11 cellular contexts compared by ENCODE assay signal in genomic region chr2:173948827-173949226, GRCh38.
"Had no signal": no experiment of that assay in that cellular context is flagged by ENCODE, and none has a peak within 500 bp of the region (broad histone marks: within the 10 kb centered on the region; RNA-seq: fewer than 3 reads in every experiment).

No MANE protein-coding gene starts in this region.

- ATAC-seq: left colon; stimulated activated memory B cell treated with anti-CD40 and anti-IgM and Interleukin-4, amounts not matched to agents 10 μg/mL and 1 μg/mL and 100 μg/mL, for 72 hours had no signal

- H3K27me3 Mint-ChIP-seq: activated CD4-positive, alpha-beta T cell treated with anti-CD3 and anti-CD28 coated beads, Interleukin-2, amount 10 ng/mL, durations not matched to agents 7 days and 5 days; activated naive CD4-positive, alpha-beta T cell treated with anti-CD3 and anti-CD28 coated beads, Interleukin-2, amount 10 ng/mL, durations not matched to agents 7 days and 5 days; stimulated activated memory B cell treated with anti-CD40 and anti-IgM and Interleukin-4, amounts not matched to agents 10 μg/mL and 1 μg/mL and 100 μg/mL, for 72 hours had no signal

- H3K9me3 Mint-ChIP-seq: activated CD4-positive, alpha-beta T cell treated with anti-CD3 and anti-CD28 coated beads, Interleukin-2, amount 10 ng/mL, durations not matched to agents 7 days and 5 days; activated naive CD4-positive, alpha-beta T cell treated with anti-CD3 and anti-CD28 coated beads, Interleukin-2, amount 10 ng/mL, durations not matched to agents 7 days and 5 days; activated T-helper 2 cell treated with anti-CD3 and anti-CD28 coated beads, Interferon-gamma antibody, Interleukin-2, Interleukin-4, amounts not matched to agents 10 μg/mL and 5 μg/mL and 100 μg/mL, durations not matched to agents 14 hours and 24 hours and 36 hours; stimulated activated memory B cell treated with anti-CD40 and anti-IgM and Interleukin-4, amounts not matched to agents 10 μg/mL and 1 μg/mL and 100 μg/mL, for 72 hours had no signal

- DNase-seq: activated CD4-positive, alpha-beta T cell treated with anti-CD3 and anti-CD28 coated beads, Interleukin-2, amount 10 ng/mL, durations not matched to agents 7 days and 5 days; activated CD4-positive, CD25-positive, alpha-beta regulatory T cell; activated naive CD4-positive, alpha-beta T cell treated with anti-CD3 and anti-CD28 coated beads, Interleukin-2, amount 10 ng/mL, durations not matched to agents 7 days and 5 days; left colon; posterior cingulate gyrus; stimulated activated CD4-positive, alpha-beta T cell treated with anti-CD3 and anti-CD28 coated beads, Interleukin-2, amount 100 ng/mL, for 48 hours had no signal

- H3K27ac ChIP-seq: cardiac muscle cell had no signal

- H3K4me3 ChIP-seq: cardiac muscle cell, lung had no signal

- H3K4me3 Mint-ChIP-seq: activated CD4-positive, alpha-beta T cell treated with anti-CD3 and anti-CD28 coated beads, Interleukin-2, amount 10 ng/mL, durations not matched to agents 7 days and 5 days; activated naive CD4-positive, alpha-beta T cell treated with anti-CD3 and anti-CD28 coated beads, Interleukin-2, amount 10 ng/mL, durations not matched to agents 7 days and 5 days; mesothelial cell of epicardium; stimulated activated memory B cell treated with anti-CD40 and anti-IgM and Interleukin-4, amounts not matched to agents 10 μg/mL and 1 μg/mL and 100 μg/mL, for 72 hours had no signal

- H3K27ac Mint-ChIP-seq: activated CD4-positive, alpha-beta T cell treated with anti-CD3 and anti-CD28 coated beads, Interleukin-2, amount 10 ng/mL, durations not matched to agents 7 days and 5 days; activated naive CD4-positive, alpha-beta T cell treated with anti-CD3 and anti-CD28 coated beads, Interleukin-2, amount 10 ng/mL, durations not matched to agents 7 days and 5 days; activated T-helper 2 cell treated with anti-CD3 and anti-CD28 coated beads, Interferon-gamma antibody, Interleukin-2, Interleukin-4, amounts not matched to agents 10 μg/mL and 5 μg/mL and 100 μg/mL, durations not matched to agents 14 hours and 24 hours and 36 hours; mesothelial cell of epicardium; stimulated activated memory B cell treated with anti-CD40 and anti-IgM and Interleukin-4, amounts not matched to agents 10 μg/mL and 1 μg/mL and 100 μg/mL, for 72 hours had no signal

- H3K27me3 ChIP-seq: cardiac muscle cell had no signal
